ENCODE assay signal across 1 cellular context in the genomic region with DNA sequence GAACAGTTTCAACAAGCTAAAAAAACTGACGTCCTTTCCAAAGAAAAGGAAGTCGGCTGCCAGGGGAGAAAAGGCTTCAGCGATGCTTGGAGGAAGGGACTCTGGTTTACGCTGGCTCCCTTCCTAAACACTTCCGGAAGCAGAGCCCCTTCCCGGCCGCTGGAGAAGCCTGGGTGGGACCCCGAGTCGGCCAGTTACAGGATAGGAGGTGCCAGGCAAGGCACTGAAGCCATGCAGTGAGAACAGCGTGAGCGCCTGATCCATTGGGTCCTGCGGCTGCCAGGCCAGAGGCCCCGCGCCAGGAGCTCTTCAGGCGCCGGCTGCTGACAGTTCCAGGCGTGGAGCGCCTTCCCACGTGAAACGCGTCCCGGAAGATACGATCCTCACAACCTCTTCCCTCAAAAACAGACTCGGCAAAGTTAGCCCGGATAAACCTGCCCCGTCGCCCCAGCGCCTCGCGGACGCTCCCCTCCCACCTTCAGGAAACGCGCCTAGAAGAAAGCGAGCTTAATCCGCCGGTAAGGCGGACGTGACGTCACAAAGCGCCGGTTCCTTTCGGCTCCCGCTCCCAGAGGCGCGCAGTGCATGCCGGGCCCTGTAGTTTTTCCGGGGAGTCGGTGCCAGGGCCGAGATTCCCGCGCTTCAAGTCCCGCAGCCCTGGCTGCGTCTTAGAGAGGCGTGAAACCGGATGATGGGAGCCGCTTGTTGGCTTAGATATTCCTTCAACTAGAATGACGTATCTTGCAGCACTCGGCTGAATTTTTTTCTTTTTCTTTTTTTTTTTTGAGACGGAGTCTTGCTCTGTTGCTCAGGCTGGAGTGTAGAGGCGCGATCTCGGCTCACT.
TF ChIP-seq lines count a peak whose summit lies in the region.

Gene ADAT1 (minus strand): TSS at position 520 of the 844 bp plus-strand sequence. CDS start 2,482 bp downstream, outside the sequence.

TF ChIP-seq in GM12878, 131 proteins besides CTCF, POLR2A, EP300 and RAD21 (continued from another document and continues in another):
- TF ChIP-seq TCF7 (IDR thresholded peaks at IDR 0.05; ENCODE audit: borderline replicate concordance) (no peak), PML (IDR thresholded peaks at IDR 0.05; ENCODE audit: low read length) (peak; percentile 89), ZNF384 (IDR thresholded peaks at IDR 0.05; ENCODE audit: borderline replicate concordance, low read depth, low read length) (no peak), RUNX3 (IDR thresholded peaks at IDR 0.05; ENCODE audit: low read length) (peak; percentile 16; the same call in 1 of the 2 replicates), USF1 (IDR thresholded peaks at IDR 0.05; ENCODE audit: borderline replicate concordance, extremely low read length, insufficient read depth, low read depth, low read length) (no peak), DPF2 (IDR thresholded peaks at IDR 0.05) (0 out of 2 replicates have a peak, but pooled peaks have one; percentile 36), ZNF207 (IDR thresholded peaks at IDR 0.05; ENCODE audit: borderline replicate concordance) (peak; percentile 23; the same call in 1 of the 2 replicates), WRNIP1 (IDR thresholded peaks at IDR 0.05; ENCODE audit: borderline replicate concordance, low read depth, low read length) (no peak), SMC3 (IDR thresholded peaks at IDR 0.05; ENCODE audit: borderline replicate concordance, low read length) (no peak), MYC (IDR thresholded peaks at IDR 0.05; ENCODE audit: insufficient read depth, insufficient read length, insufficient replicate concordance, low read length, severe bottlenecking) (peak; percentile 60), BCL11A (IDR thresholded peaks at IDR 0.05; ENCODE audit: low read depth, low read length) (no peak), TBL1XR1 (IDR thresholded peaks at IDR 0.05; ENCODE audit: low read depth, low read length) (peak; percentile 57; the same call in 1 of the 2 replicates), PRDM15 (CRISPR knock-in tag; IDR thresholded peaks at IDR 0.05) (no peak), SUPT20H (IDR thresholded peaks at IDR 0.05; ENCODE audit: borderline replicate concordance, control insufficient read depth, low read depth, low read length) (no peak), MLLT1 (IDR thresholded peaks at IDR 0.05) (peak; percentile 59; the same call in 1 of the 2 replicates), SREBF2 (IDR thresholded peaks at IDR 0.05; ENCODE audit: low read length) (no peak), FOXK2 (IDR thresholded peaks at IDR 0.05) (no peak), E4F1 (IDR thresholded peaks at IDR 0.05; ENCODE audit: borderline replicate concordance, partially characterized antibody) (peak; percentile 67), ZNF217 (IDR thresholded peaks at IDR 0.05) (no peak), EZH2 (IDR thresholded peaks at IDR 0.05; ENCODE audit: borderline replicate concordance, control insufficient read depth, low read depth, low read length) (no peak), SIX5 (IDR thresholded peaks at IDR 0.05; ENCODE audit: low read depth, low read length, severe bottlenecking) (peak; percentile 88), POLR2AphosphoS5 (IDR thresholded peaks at IDR 0.05; ENCODE audit: low read length) (peak; percentile 94), SREBF1 (IDR thresholded peaks at IDR 0.05; ENCODE audit: low read length) (peak; percentile 61; the same call in 1 of the 2 replicates), SMAD1 (IDR thresholded peaks at IDR 0.05; ENCODE audit: low read depth, partially characterized antibody) (no peak), SUZ12 (IDR thresholded peaks at IDR 0.05; ENCODE audit: unreplicated experiment) (no peak), HDAC2 (IDR thresholded peaks at IDR 0.05) (no peak), STAT1 (conservative IDR thresholded peaks at IDR 0.05) (peak; percentile 17; the same call in 1 of the 2 replicates), CREB1 (IDR thresholded peaks at IDR 0.05; ENCODE audit: low read depth) (peak; percentile 96), SIN3A (IDR thresholded peaks at IDR 0.05; ENCODE audit: low read depth, low read length) (peak; percentile 91), CUX1 (IDR thresholded peaks at IDR 0.05; ENCODE audit: insufficient replicate concordance, low read depth, low read length) (no peak), RBBP5 (conservative IDR thresholded peaks at IDR 0.05) (no peak), FOXM1 (IDR thresholded peaks at IDR 0.05; ENCODE audit: low read depth, low read length) (no peak)
- TF ChIP-seq, protein P1, sequence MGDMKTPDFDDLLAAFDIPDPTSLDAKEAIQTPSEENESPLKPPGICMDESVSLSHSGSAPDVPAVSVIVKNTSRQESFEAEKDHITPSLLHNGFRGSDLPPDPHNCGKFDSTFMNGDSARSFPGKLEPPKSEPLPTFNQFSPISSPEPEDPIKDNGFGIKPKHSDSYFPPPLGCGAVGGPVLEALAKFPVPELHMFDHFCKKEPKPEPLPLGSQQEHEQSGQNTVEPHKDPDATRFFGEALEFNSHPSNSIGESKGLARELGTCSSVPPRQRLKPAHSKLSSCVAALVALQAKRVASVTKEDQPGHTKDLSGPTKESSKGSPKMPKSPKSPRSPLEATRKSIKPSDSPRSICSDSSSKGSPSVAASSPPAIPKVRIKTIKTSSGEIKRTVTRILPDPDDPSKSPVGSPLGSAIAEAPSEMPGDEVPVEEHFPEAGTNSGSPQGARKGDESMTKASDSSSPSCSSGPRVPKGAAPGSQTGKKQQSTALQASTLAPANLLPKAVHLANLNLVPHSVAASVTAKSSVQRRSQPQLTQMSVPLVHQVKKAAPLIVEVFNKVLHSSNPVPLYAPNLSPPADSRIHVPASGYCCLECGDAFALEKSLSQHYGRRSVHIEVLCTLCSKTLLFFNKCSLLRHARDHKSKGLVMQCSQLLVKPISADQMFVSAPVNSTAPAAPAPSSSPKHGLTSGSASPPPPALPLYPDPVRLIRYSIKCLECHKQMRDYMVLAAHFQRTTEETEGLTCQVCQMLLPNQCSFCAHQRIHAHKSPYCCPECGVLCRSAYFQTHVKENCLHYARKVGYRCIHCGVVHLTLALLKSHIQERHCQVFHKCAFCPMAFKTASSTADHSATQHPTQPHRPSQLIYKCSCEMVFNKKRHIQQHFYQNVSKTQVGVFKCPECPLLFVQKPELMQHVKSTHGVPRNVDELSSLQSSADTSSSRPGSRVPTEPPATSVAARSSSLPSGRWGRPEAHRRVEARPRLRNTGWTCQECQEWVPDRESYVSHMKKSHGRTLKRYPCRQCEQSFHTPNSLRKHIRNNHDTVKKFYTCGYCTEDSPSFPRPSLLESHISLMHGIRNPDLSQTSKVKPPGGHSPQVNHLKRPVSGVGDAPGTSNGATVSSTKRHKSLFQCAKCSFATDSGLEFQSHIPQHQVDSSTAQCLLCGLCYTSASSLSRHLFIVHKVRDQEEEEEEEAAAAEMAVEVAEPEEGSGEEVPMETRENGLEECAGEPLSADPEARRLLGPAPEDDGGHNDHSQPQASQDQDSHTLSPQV (IDR thresholded peaks at IDR 0.05), result no peak
- TF ChIP-seq, protein P2, sequence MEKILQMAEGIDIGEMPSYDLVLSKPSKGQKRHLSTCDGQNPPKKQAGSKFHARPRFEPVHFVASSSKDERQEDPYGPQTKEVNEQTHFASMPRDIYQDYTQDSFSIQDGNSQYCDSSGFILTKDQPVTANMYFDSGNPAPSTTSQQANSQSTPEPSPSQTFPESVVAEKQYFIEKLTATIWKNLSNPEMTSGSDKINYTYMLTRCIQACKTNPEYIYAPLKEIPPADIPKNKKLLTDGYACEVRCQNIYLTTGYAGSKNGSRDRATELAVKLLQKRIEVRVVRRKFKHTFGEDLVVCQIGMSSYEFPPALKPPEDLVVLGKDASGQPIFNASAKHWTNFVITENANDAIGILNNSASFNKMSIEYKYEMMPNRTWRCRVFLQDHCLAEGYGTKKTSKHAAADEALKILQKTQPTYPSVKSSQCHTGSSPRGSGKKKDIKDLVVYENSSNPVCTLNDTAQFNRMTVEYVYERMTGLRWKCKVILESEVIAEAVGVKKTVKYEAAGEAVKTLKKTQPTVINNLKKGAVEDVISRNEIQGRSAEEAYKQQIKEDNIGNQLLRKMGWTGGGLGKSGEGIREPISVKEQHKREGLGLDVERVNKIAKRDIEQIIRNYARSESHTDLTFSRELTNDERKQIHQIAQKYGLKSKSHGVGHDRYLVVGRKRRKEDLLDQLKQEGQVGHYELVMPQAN (conservative IDR thresholded peaks at IDR 0.05), result peak; percentile 96
